Comparison of ENCODE assay signal across 1 cellular context in the genomic region with DNA sequence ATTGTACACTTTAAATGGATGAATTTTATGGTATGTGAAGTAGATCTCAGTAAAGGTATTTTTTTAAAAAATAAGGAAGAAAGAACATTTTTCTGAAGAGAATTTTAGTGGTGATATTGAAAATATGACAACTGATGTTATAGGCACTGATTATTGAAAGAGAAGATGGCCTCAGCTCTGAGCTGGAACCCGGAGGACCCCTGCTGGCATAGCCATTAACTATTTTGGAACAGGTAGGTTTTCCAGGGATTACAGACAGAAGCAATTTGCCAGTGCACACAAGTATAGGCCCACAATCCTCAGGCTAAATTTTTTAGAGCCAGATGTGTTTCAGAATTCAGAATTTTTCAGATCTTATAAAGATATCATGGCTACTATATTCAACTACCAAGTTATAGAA.
TF ChIP-seq lines count a peak whose summit lies in the region.

No MANE protein-coding gene starts in this region.

TF ChIP-seq in HCT116, 20 proteins besides CTCF, POLR2A, EP300 and RAD21:
- no peak for TF ChIP-seq EZH2 (IDR thresholded peaks at IDR 0.05)
- TF ChIP-seq YY1 (IDR thresholded peaks at IDR 0.05; ENCODE audit: extremely low read depth, insufficient replicate concordance, low read depth, low read length): no peak
- no peak for TF ChIP-seq EGR1 (IDR thresholded peaks at IDR 0.05; ENCODE audit: low read depth)
- TF ChIP-seq ELF1 (IDR thresholded peaks at IDR 0.05; ENCODE audit: borderline replicate concordance, low read depth): no peak
- TF ChIP-seq, protein P1, sequence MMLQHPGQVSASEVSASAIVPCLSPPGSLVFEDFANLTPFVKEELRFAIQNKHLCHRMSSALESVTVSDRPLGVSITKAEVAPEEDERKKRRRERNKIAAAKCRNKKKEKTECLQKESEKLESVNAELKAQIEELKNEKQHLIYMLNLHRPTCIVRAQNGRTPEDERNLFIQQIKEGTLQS (IDR thresholded peaks at IDR 0.05): no peak
- TF ChIP-seq, protein P2, sequence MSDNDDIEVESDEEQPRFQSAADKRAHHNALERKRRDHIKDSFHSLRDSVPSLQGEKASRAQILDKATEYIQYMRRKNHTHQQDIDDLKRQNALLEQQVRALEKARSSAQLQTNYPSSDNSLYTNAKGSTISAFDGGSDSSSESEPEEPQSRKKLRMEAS (IDR thresholded peaks at IDR 0.05): no peak
- no peak for TF ChIP-seq SIN3A (IDR thresholded peaks at IDR 0.05; ENCODE audit: low read depth)
- TF ChIP-seq, protein P3, sequence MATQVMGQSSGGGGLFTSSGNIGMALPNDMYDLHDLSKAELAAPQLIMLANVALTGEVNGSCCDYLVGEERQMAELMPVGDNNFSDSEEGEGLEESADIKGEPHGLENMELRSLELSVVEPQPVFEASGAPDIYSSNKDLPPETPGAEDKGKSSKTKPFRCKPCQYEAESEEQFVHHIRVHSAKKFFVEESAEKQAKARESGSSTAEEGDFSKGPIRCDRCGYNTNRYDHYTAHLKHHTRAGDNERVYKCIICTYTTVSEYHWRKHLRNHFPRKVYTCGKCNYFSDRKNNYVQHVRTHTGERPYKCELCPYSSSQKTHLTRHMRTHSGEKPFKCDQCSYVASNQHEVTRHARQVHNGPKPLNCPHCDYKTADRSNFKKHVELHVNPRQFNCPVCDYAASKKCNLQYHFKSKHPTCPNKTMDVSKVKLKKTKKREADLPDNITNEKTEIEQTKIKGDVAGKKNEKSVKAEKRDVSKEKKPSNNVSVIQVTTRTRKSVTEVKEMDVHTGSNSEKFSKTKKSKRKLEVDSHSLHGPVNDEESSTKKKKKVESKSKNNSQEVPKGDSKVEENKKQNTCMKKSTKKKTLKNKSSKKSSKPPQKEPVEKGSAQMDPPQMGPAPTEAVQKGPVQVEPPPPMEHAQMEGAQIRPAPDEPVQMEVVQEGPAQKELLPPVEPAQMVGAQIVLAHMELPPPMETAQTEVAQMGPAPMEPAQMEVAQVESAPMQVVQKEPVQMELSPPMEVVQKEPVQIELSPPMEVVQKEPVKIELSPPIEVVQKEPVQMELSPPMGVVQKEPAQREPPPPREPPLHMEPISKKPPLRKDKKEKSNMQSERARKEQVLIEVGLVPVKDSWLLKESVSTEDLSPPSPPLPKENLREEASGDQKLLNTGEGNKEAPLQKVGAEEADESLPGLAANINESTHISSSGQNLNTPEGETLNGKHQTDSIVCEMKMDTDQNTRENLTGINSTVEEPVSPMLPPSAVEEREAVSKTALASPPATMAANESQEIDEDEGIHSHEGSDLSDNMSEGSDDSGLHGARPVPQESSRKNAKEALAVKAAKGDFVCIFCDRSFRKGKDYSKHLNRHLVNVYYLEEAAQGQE (IDR thresholded peaks at IDR 0.05; ENCODE audit: low read depth): no peak
- no peak for TF ChIP-seq POLR2AphosphoS5 (IDR thresholded peaks at IDR 0.05; ENCODE audit: low read depth, low read length)
- no peak for TF ChIP-seq TCF7L2 (IDR thresholded peaks at IDR 0.05; ENCODE audit: borderline replicate concordance, extremely low read depth, insufficient read depth, insufficient read length)
- no peak for TF ChIP-seq FOSL1 (IDR thresholded peaks at IDR 0.05; ENCODE audit: low read depth)
- TF ChIP-seq, protein P4, sequence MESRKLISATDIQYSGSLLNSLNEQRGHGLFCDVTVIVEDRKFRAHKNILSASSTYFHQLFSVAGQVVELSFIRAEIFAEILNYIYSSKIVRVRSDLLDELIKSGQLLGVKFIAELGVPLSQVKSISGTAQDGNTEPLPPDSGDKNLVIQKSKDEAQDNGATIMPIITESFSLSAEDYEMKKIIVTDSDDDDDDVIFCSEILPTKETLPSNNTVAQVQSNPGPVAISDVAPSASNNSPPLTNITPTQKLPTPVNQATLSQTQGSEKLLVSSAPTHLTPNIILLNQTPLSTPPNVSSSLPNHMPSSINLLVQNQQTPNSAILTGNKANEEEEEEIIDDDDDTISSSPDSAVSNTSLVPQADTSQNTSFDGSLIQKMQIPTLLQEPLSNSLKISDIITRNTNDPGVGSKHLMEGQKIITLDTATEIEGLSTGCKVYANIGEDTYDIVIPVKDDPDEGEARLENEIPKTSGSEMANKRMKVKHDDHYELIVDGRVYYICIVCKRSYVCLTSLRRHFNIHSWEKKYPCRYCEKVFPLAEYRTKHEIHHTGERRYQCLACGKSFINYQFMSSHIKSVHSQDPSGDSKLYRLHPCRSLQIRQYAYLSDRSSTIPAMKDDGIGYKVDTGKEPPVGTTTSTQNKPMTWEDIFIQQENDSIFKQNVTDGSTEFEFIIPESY (IDR thresholded peaks at IDR 0.05; ENCODE audit: extremely low read depth, insufficient replicate concordance, low read length): no peak
- no peak for TF ChIP-seq SP1 (IDR thresholded peaks at IDR 0.05; ENCODE audit: low read depth)
- no peak for TF ChIP-seq CEBPB (IDR thresholded peaks at IDR 0.05; ENCODE audit: low read depth)
